8 cellular contexts compared by ENCODE assay signal in genomic region chr10:72321248-72322029, GRCh38. TPM values are rescaled to one million over a fixed set of nuclear protein-coding genes. Genes with fewer than 3 reads are reported as not detected.
DNase-seq lines count a peak whose midpoint lies in the region; ATAC-seq and TF ChIP-seq lines count a peak whose summit lies in the region.

No MANE protein-coding gene starts in this region.

- H3K27me3 ChIP-seq in Peyer's patch (no peaks in the 10 kb centered on the region), esophagus (ENCODE audit: control insufficient read depth in 1 of 2, insufficient read depth in 2 of 2, low read length in 2 of 2) (no peaks in the 10 kb centered on the region)

- TF ChIP-seq POLR2A in Peyer's patch (IDR thresholded peaks at IDR 0.05), result no peak

- intact Hi-C loops in sciatic nerve (cut with DNase I), result loop anchor here (10.0 kb wide), 1 partner anchor 357 kb away; the partner anchor contains the start of gene CHST3

- H3K4me1 ChIP-seq in Peyer's patch (peaks cover 3 to 59% (median 45%) of the 10 kb centered on the region in 4 donors), esophagus (ENCODE audit: control insufficient read depth in 2 of 2, insufficient read depth in 2 of 2, low read length in 1 of 2) (peaks cover 18 to 41% of the 10 kb centered on the region in 2 donors)

- H3K4me3 ChIP-seq in GM12864 (ENCODE audit: low read depth, low read length) (peak overlapping the region; percentile 31), Peyer's patch (no peak overlapping the region), esophagus (ENCODE audit: low read depth in 1 of 2, low read length in 2 of 2) (no peak overlapping the region)

- H3K27ac ChIP-seq in Peyer's patch (peak overlapping the region; percentile 83 to 97 (median 94)), esophagus (ENCODE audit: low read depth in 2 of 2, low read length in 1 of 2) (peak overlapping the region; percentile 94 to 97)

- no peak for TF ChIP-seq CTCF in GM12864 (IDR thresholded peaks at IDR 0.05; ENCODE audit: low read depth, low read length, missing control alignments)
- TF ChIP-seq CTCF in Peyer's patch (IDR thresholded peaks at IDR 0.05), result no peak

- H3K36me3 ChIP-seq in Peyer's patch (no peaks in the 10 kb centered on the region), esophagus (ENCODE audit: control insufficient read depth in 2 of 2, insufficient read depth in 2 of 2, low read length in 1 of 2) (no peaks in the 10 kb centered on the region)

- DNase-seq in GM12864 (ENCODE audit: low read depth) (no peak), Peyer's patch (no peak), sciatic nerve (ENCODE audit: low spot score) (peak; percentile 66), NCI-H1694 (lab: John Stamatoyannopoulos, UW) (no peak)

- ATAC-seq in sciatic nerve (no peak), GM18870 (IDR thresholded peaks at IDR 0.05; ENCODE audit: unreplicated experiment) (no peak), HG02970 (IDR thresholded peaks at IDR 0.05; ENCODE audit: low FRiP score, unreplicated experiment) (no peak), GM19463 (IDR thresholded peaks at IDR 0.05; ENCODE audit: unreplicated experiment) (no peak)

- 63 to 75% methylated on average over 13 of the region's 13 CpGs for WGBS in esophagus, 2 donors

- H3K9me3 ChIP-seq in Peyer's patch, result no peaks in the 10 kb centered on the region
- no peaks in the 10 kb centered on the region for H3K9me3 ChIP-seq in esophagus (ENCODE audit: control insufficient read depth in 2 of 2, insufficient read depth in 1 of 2, low read depth in 1 of 2, low read length in 1 of 2)

RNA-seq across cellular contexts. Expression of gene DNAJB12, which starts 33.3 kb away (rescaled TPM):
- 10 to 100 TPM; 33.0 to 54.1 (median 47.2) TPM for total RNA-seq in Peyer's patch
- polyA plus RNA-seq in esophagus, result 10 to 100 TPM; 18.4 to 20.7 TPM
- 50.0 TPM for total RNA-seq in sciatic nerve

RNA-seq across cellular contexts. Expression of gene DDIT4, which starts 47.7 kb away (rescaled TPM):
- total RNA-seq in Peyer's patch (100 to 1,000 TPM in 3 of 4 donors, 10 to 100 TPM in 1; 80.6 to 275 (median 123) TPM), sciatic nerve (232 TPM)
- polyA plus RNA-seq in esophagus, result 100 to 1,000 TPM; 230 to 332 TPM
